In the genomic region with DNA sequence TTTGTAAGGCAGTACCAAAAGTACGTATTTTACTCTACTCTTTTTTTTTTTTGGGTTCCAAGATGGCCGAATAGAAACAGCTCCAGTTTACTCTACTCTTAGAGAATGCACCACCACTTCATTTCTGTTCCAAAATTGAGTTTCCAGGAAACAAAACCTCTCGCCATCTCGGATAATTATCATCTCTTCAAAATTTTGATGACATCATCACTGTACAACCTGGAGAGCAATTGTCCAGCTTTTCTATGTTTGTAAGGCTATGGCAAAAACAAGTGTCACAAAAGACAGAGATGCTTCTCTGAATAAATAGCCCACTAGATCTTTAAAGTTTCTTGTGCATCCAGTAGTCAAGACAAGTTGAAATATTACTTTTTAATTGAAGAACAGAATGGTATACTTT, we compare ENCODE assay signal across 25 cellular contexts.
"Had no signal": no experiment of that assay in that cellular context is flagged by ENCODE, and none has a peak within 500 bp of the region (broad histone marks: within the 10 kb centered on the region; RNA-seq: fewer than 3 reads in every experiment).

No MANE protein-coding gene starts in this region.

- H3K4me1 ChIP-seq: esophagus squamous epithelium, gastrocnemius medialis, heart right ventricle, left lung, lower lobe of right lung had no signal

- H3K36me3 Mint-ChIP-seq: mesothelial cell of epicardium, naive B cell had no signal

- H3K4me3 Mint-ChIP-seq: dendritic cell treated with granulocyte-macrophage colony-stimulating factor and Interleukin-4, amounts not matched to agents 40 ng/mL and 50 ng/mL, for 4 days; effector memory CD8-positive, alpha-beta T cell; endodermal cell; mesothelial cell of epicardium; naive B cell had no signal

- H3K4me3 ChIP-seq: esophagus squamous epithelium, gastrocnemius medialis, heart right ventricle, left lung, lower lobe of right lung, mucosa of descending colon had no signal

- H3K27me3 ChIP-seq: esophagus squamous epithelium, gastrocnemius medialis, heart right ventricle, left lung had no signal

- DNase-seq: cortex of kidney; effector CD8-positive, alpha-beta T cell; effector memory CD8-positive, alpha-beta T cell; endodermal cell; erythroblast; esophagus squamous epithelium; foreskin fibroblast; foreskin melanocyte; gastrocnemius medialis; glutamatergic neuron; head of caudate nucleus; heart right ventricle; hippocampal formation; left cardiac atrium; left lung; left ventricle myocardium superior; lower lobe of right lung; mesenchymal stem cell; mucosa of descending colon; naive B cell had no signal

- H3K9me3 ChIP-seq: gastrocnemius medialis, lower lobe of right lung had no signal

- H3K27ac ChIP-seq: epithelial cell of prostate, esophagus squamous epithelium, gastrocnemius medialis, heart right ventricle, left lung, lower lobe of right lung had no signal

- H3K4me1 Mint-ChIP-seq: endodermal cell, mesothelial cell of epicardium, naive B cell had no signal

- H3K27ac Mint-ChIP-seq: dendritic cell treated with granulocyte-macrophage colony-stimulating factor and Interleukin-4, amounts not matched to agents 40 ng/mL and 50 ng/mL, for 4 days; effector memory CD8-positive, alpha-beta T cell; endodermal cell; mesothelial cell of epicardium; naive B cell had no signal

- H3K27me3 Mint-ChIP-seq: dendritic cell treated with granulocyte-macrophage colony-stimulating factor and Interleukin-4, amounts not matched to agents 40 ng/mL and 50 ng/mL, for 4 days; effector memory CD8-positive, alpha-beta T cell; naive B cell had no signal

- H3K9me3 Mint-ChIP-seq: endodermal cell, mesothelial cell of epicardium had no signal

- H3K36me3 ChIP-seq: esophagus squamous epithelium, gastrocnemius medialis, heart right ventricle, left lung, lower lobe of right lung had no signal

- FAIRE-seq: islet of Langerhans, keratinocyte had no signal
